Comparison of ENCODE assay signal across 10 cellular contexts in the genomic region with DNA sequence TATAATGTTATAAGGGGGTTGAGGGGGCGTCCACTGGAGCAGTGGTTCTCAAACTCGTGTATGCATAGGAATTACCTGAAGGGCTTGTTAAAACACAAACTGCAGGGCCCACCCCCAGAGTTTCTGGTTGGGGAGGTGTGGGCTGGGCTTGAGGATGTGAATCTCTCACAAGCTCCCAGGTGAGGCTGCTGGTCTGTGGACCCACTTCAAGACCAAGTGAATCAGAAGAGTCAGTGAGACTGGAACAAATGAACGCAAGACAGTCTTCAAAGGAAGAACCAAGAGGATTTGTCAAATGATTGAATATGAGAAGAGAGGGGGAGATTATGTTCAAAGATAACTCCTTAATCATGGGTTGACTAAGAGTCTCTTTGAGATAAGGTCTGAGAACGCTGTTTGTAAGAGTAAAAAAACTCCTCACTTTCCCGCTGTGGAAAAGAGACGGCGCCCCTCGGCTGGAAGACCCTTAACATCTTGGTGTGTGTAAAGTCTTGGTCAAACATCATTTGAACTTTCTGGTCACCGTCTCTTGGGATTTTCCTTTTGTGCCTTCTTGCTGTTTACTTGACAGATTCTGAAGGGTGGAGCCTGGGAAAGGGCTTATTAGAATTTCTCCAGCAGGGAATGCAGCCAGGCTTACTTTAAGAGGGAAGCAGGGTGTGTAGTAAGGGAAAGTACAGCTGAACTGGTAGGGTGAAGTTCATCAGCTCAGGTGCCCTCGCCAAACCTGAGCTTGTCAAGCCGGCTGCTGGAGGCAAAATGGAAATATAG. TPM values are rescaled to one million over a fixed set of nuclear protein-coding genes. Genes with fewer than 3 reads are reported as not detected.
DNase-seq lines count a peak whose midpoint lies in the region; TF ChIP-seq lines count a peak whose summit lies in the region.
"Had no signal": no experiment of that assay in that cellular context is flagged by ENCODE, and none has a peak within 500 bp of the region (broad histone marks: within the 10 kb centered on the region; RNA-seq: fewer than 3 reads in every experiment).

No MANE protein-coding gene starts in this region.

- intact Hi-C loops in OCI-LY7 (cut with micrococcal nuclease; ENCODE audit: unreplicated experiment), result no loop called here

- no peak overlapping the region for H3K4me3 ChIP-seq in OCI-LY7 (ENCODE audit: low read depth, low read length, poor library complexity, severe bottlenecking)
- H3K4me3 ChIP-seq: spleen had no signal

- H3K36me3 ChIP-seq in OCI-LY7 (ENCODE audit: insufficient read depth, low read length), result no peaks in the 10 kb centered on the region; the same call in 1 of the 2 replicates
- H3K36me3 ChIP-seq: spleen had no signal

- H3K9me3 ChIP-seq in OCI-LY7 (ENCODE audit: low read length), result no peaks in the 10 kb centered on the region
- H3K9me3 ChIP-seq: spleen had no signal

- H3K4me1 ChIP-seq in OCI-LY7 (ENCODE audit: insufficient read depth, low read length, poor library complexity, severe bottlenecking), result peaks cover 66% of the 10 kb centered on the region

- no peak overlapping the region for H3K4me2 ChIP-seq in OCI-LY7 (ENCODE audit: low read length)

- CTCF ChIA-PET in OCI-LY7 (lab: Charles Lee; ENCODE audit: unreplicated experiment), result no interaction called here

- BruUV-seq in OCI-LY7 (replicated peaks; lab: Mats Ljungman, UMichigan), result no TSS peak

- H3K79me2 ChIP-seq in OCI-LY7 (ENCODE audit: insufficient read depth, low read depth, low read length), result peaks cover 4% of the 10 kb centered on the region; the same call in 1 of the 2 replicates

- peak; percentile 18 for DNase-seq in G401 (ENCODE audit: low spot score)
- peak; percentile 78 for DNase-seq in activated CD8-positive, alpha-beta memory T cell treated with anti-CD3 and anti-CD28 coated beads, Interleukin-2, amount 50 U/mL, for 48 hours
- peak; percentile 74 for DNase-seq in islet precursor cell
- DNase-seq in stimulated activated CD4-positive, alpha-beta T cell treated with anti-CD3 and anti-CD28 coated beads, Interleukin-1b, Interleukin-23, amount 100 ng/mL, for 24 hours (ENCODE audit: low read depth in 4 of 4, low spot score in 1 of 4), result peak in 3 of 4 experiments; percentile 26 to 62 (median 50)
- no peak for DNase-seq in Ammon's horn (ENCODE audit: low spot score)
- DNase-seq in NCI-H774 (lab: John Stamatoyannopoulos, UW), result no peak
- DNase-seq in OCI-LY7 (ENCODE audit: low spot score), result no peak
- no peak for DNase-seq in epidermal melanocyte (ENCODE audit: insufficient read length, low spot score)
- DNase-seq: NCI-H510A, spleen had no signal

- H2AFZ ChIP-seq in OCI-LY7 (ENCODE audit: low read length), result no peak overlapping the region

- no peak for TF ChIP-seq CTCF in OCI-LY7 (conservative IDR thresholded peaks at IDR 0.05; ENCODE audit: low read length)

- in situ Hi-C loops in G401 (cut with HindIII; ENCODE audit: low sequenced_read_pairs), result no loop called here

- H4K20me1 ChIP-seq in OCI-LY7 (ENCODE audit: insufficient read depth, low read length), result no peaks in the 10 kb centered on the region

- no peak overlapping the region for H3K27ac ChIP-seq in OCI-LY7 (ENCODE audit: low read depth, low read length, poor library complexity, severe bottlenecking)
- H3K27ac ChIP-seq: spleen had no signal

- POLR2A ChIA-PET in OCI-LY7 (lab: Charles Lee), result interaction anchor here (0.7 kb wide), 1 partner anchor 108 kb away, joined by 3 read pairs; no protein-coding TSS in a partner anchor

- no peaks in the 10 kb centered on the region for H3K9me2 ChIP-seq in OCI-LY7 (ENCODE audit: insufficient read depth, low read length)

RNA-seq across cellular contexts. Expression of gene FOXN3, which starts 5.3 kb away (rescaled TPM):
- 7.6 and 10.0 TPM in 2 replicates for total RNA-seq in G401 (2014; rRNA removed; shearing (Covaris generic))
- 54.8 and 77.7 TPM in 2 replicates for total RNA-seq in OCI-LY7 (2014; rRNA removed; shearing (Covaris generic))
- 102 and 108 TPM in 2 replicates for total RNA-seq in OCI-LY7 (2022)

Comparison
In these comparisons a context has a peak if more than half of its experiments do, and no peak if none do; other contexts are left out.
1. DNase-seq: peak in G401 (single experiment), activated CD8-positive, alpha-beta memory T cell treated with anti-CD3 and anti-CD28 coated beads, Interleukin-2, amount 50 U/mL, for 48 hours (single experiment), islet precursor cell (single experiment) and stimulated activated CD4-positive, alpha-beta T cell treated with anti-CD3 and anti-CD28 coated beads, Interleukin-1b, Interleukin-23, amount 100 ng/mL, for 24 hours (3 of 4); none in Ammon's horn (single experiment), NCI-H774 (single experiment), OCI-LY7 (single experiment) and epidermal melanocyte (single experiment).